8 cellular contexts compared by ENCODE assay signal in genomic region chr1:36225298-36225899, GRCh38. TPM values are rescaled to one million over a fixed set of nuclear protein-coding genes. Genes with fewer than 3 reads are reported as not detected.
DNase-seq lines count a peak whose midpoint lies in the region; ATAC-seq, FAIRE-seq and TF ChIP-seq lines count a peak whose summit lies in the region.

No MANE protein-coding gene starts in this region.

- H3K4me3 ChIP-seq in DOHH2 (ENCODE audit: low read length) (peak overlapping the region; percentile 88), esophagus squamous epithelium (peak overlapping the region; percentile 67 to 97 (median 78)), parathyroid adenoma (ENCODE audit: low read depth, low read length) (peak overlapping the region; percentile 93)

- no peak overlapping the region for H2AFZ ChIP-seq in parathyroid adenoma

- H3K79me2 ChIP-seq in DOHH2 (ENCODE audit: control insufficient read depth, low read length) (peaks cover 61% of the 10 kb centered on the region), parathyroid adenoma (peaks cover 31% of the 10 kb centered on the region)

- intact Hi-C loops in esophagus squamous epithelium (cut with DNase I) = no loop called here

- DNase-seq in RKO (ENCODE audit: low spot score) (peak; percentile 30), esophagus squamous epithelium (lab: John Stamatoyannopoulos, UW) (no peak), urothelium cell line (ENCODE audit: low spot score) (no peak), epidermal melanocyte (ENCODE audit: insufficient read length, low spot score) (no peak), NCI-H2107 treated with DMSO at 0.1 percent for 48 hours (lab: John Stamatoyannopoulos, UW; ENCODE audit: unreplicated experiment) (no peak)

- peak overlapping the region; percentile 72 for H3K4me2 ChIP-seq in DOHH2 (ENCODE audit: low read length)
- H3K4me2 ChIP-seq in parathyroid adenoma (ENCODE audit: low read length) = peak overlapping the region; percentile 82

- H3K9me2 ChIP-seq in DOHH2 (replicated peaks; ENCODE audit: control insufficient read depth, low read length) = no peaks in the 10 kb centered on the region

- FAIRE-seq in urothelium cell line (lab: Jason Lieb, UNC) = no peak

- H3K9ac ChIP-seq in parathyroid adenoma = no peak overlapping the region

- no peaks in the 10 kb centered on the region for H3K27me3 ChIP-seq in DOHH2 (ENCODE audit: control insufficient read depth, low read length)
- H3K27me3 ChIP-seq in esophagus squamous epithelium = no peaks in the 10 kb centered on the region
- no peaks in the 10 kb centered on the region for H3K27me3 ChIP-seq in parathyroid adenoma (ENCODE audit: control insufficient read depth, insufficient read depth, low read length)

- 10 to 11% methylated on average over 10 of the region's 10 CpGs for WGBS in esophagus squamous epithelium, 2 donors

- peaks cover 19% of the 10 kb centered on the region for H4K20me1 ChIP-seq in DOHH2 (ENCODE audit: control insufficient read depth, insufficient read depth, low read depth, low read length)

- TF ChIP-seq CTCF in DOHH2 (IDR thresholded peaks at IDR 0.05; ENCODE audit: low read depth, low read length, poor library complexity, severe bottlenecking) = no peak
- no peak for TF ChIP-seq CTCF in esophagus squamous epithelium (IDR thresholded peaks at IDR 0.05)
- TF ChIP-seq CTCF in parathyroid adenoma (IDR thresholded peaks at IDR 0.05) = no peak

- peaks cover 56% of the 10 kb centered on the region for H3K36me3 ChIP-seq in DOHH2 (ENCODE audit: control insufficient read depth, low read length)
- H3K36me3 ChIP-seq in esophagus squamous epithelium = peaks cover 0 to 45% (median 4%) of the 10 kb centered on the region in 3 donors
- no peaks in the 10 kb centered on the region for H3K36me3 ChIP-seq in parathyroid adenoma (ENCODE audit: control insufficient read depth, insufficient read depth, low read length)

- H3K9me3 ChIP-seq in DOHH2 (ENCODE audit: control insufficient read depth, insufficient read depth, low read length) (no peaks in the 10 kb centered on the region), esophagus squamous epithelium (no peaks in the 10 kb centered on the region), parathyroid adenoma (ENCODE audit: control insufficient read depth, low read length) (no peaks in the 10 kb centered on the region)

- peaks cover 8% of the 10 kb centered on the region for H3F3A ChIP-seq in DOHH2 (ENCODE audit: control insufficient read depth, insufficient read depth)

- H3K27ac ChIP-seq in DOHH2 (ENCODE audit: low read depth, low read length) = peak overlapping the region; percentile 88
- H3K27ac ChIP-seq in esophagus squamous epithelium = peak overlapping the region; percentile 96 to 99 (median 98)
- H3K27ac ChIP-seq in parathyroid adenoma = peak overlapping the region; percentile 98

- H3K4me1 ChIP-seq in DOHH2 (ENCODE audit: control insufficient read depth, low read length) (peaks cover 28% of the 10 kb centered on the region), esophagus squamous epithelium (peaks cover 6 to 58% (median 25%) of the 10 kb centered on the region in 3 donors), parathyroid adenoma (peaks cover 3% of the 10 kb centered on the region)

- ATAC-seq in GM21825 (IDR thresholded peaks at IDR 0.05; ENCODE audit: unreplicated experiment) = no peak

- no peak for TF ChIP-seq POLR2A in esophagus squamous epithelium (IDR thresholded peaks at IDR 0.05)

RNA-seq across cellular contexts. Expression of gene THRAP3, which starts 1.2 kb away (rescaled TPM):
- total RNA-seq in esophagus squamous epithelium = 10 to 100 TPM; 56.5 to 83.5 (median 73.6) TPM
